ENCODE assay signal across 33 cellular contexts in the genomic region with DNA sequence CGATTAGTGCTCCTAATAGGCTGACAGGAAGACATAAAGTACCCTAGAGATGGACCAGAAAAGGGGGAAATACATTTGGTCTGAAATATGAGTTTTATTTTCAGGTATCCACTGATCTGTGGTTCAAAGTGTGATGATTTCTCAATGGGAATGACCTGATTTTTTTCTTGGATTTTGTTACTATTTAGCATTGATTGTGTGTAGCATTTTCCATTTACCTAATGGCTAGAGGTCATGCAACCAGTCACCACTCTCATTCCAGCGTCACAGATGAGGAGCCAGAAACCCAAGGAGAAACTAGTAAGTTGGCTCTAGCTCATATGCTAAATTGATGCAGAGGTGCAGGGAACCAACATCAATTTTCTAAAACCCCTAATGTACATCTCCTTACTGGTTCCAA.
A peak's percentile ranks its signal among the peaks of the same experiment; 100 is the strongest.
DNase-seq lines count a peak whose midpoint lies in the region; ATAC-seq, FAIRE-seq and TF ChIP-seq lines count a peak whose summit lies in the region.
"Had no signal": no experiment of that assay in that cellular context is flagged by ENCODE, and none has a peak within 500 bp of the region (broad histone marks: within the 10 kb centered on the region; RNA-seq: fewer than 3 reads in every experiment).

No MANE protein-coding gene starts in this region.

- H3K79me2 ChIP-seq in HepG2 (ENCODE audit: insufficient read depth, low read length): no peaks in the 10 kb centered on the region

- intact Hi-C loops in HepG2 (cut with micrococcal nuclease; ENCODE audit: unreplicated experiment): no loop called here
- intact Hi-C loops in right lobe of liver (cut with DNase I): no loop called here

- H3K27ac ChIP-seq in liver (ENCODE audit: low read depth in 1 of 2, low read length in 2 of 2) (peak overlapping the region in 1 of 2 donors; percentile 37), HepG2 (ENCODE audit: extremely low read length, insufficient read depth, low read length) (no peak overlapping the region), right lobe of liver (peak overlapping the region in 2 of 3 donors; percentile 27 to 51)
- H3K27ac ChIP-seq: 22Rv1; A549; BLaER1; BLaER1 treated with 17β-estradiol and CSF1 and Interleukin-3, amounts not matched to agents 10 nM and 100 nM; C4-2B had no signal

- no peak for TF ChIP-seq POLR2A in HepG2 (IDR thresholded peaks at IDR 0.05; ENCODE audit: insufficient read depth in 1 of 2, low read depth in 2 of 2, low read length in 2 of 2)
- no peak for TF ChIP-seq POLR2A in right lobe of liver (IDR thresholded peaks at IDR 0.05)

- no peaks in the 10 kb centered on the region for H4K20me1 ChIP-seq in HepG2 (ENCODE audit: insufficient read depth, low read length)
- H4K20me1 ChIP-seq: BLaER1; BLaER1 treated with 17β-estradiol and CSF1 and Interleukin-3, amounts not matched to agents 10 nM and 100 nM had no signal

- H3K27me3 ChIP-seq in liver (ENCODE audit: control insufficient read depth in 4 of 4, insufficient read depth in 4 of 4, low read length in 3 of 4) (no peaks in the 10 kb centered on the region), HepG2 (ENCODE audit: control insufficient read depth in 1 of 2, insufficient read depth in 2 of 2, low read length in 2 of 2) (no peaks in the 10 kb centered on the region), right lobe of liver (no peaks in the 10 kb centered on the region)
- H3K27me3 ChIP-seq: BE2C; BLaER1; BLaER1 treated with 17β-estradiol and CSF1 and Interleukin-3, amounts not matched to agents 10 nM and 100 nM had no signal

- DNase-seq in HepG2 (ENCODE audit: low spot score) (no peak), left lobe of liver (ENCODE audit: low spot score) (no peak), right lobe of liver (peak in 1 of 3 donors; percentile 45), AG20443 (ENCODE audit: low spot score) (no peak)
- DNase-seq in stimulated activated CD4-positive, alpha-beta T cell treated with anti-CD3 and anti-CD28 coated beads, Interleukin-2, amount 100 ng/mL, for 24 hours: no peak
- DNase-seq: 8988T; ACHN; AML-193; BE2C; C1 segment of cervical spinal cord; Caco-2; Calu3; CD4-positive, alpha-beta memory T cell; CD4-positive, alpha-beta T cell; CD4-positive, CD25-positive, alpha-beta regulatory T cell; CD8-positive, alpha-beta memory T cell; CD8-positive, alpha-beta T cell; COR-L47; DMS 273 treated with DMSO at 0.1 percent for 48 hours; DMS153; DMS53; DMS79; DMS79 treated with DMSO at 0.1 percent for 48 hours; DND-41; EL had no signal

- ATAC-seq in HepG2 (no peak), left lobe of liver (peak; percentile 74), right lobe of liver (peak; percentile 62 to 85 (median 67))
- ATAC-seq: A549; CD8-positive, alpha-beta T cell had no signal

- in situ Hi-C loops in HepG2 (cut with HindIII; ENCODE audit: extremely low pct_ligation_motif_present, low pct_unique_long_range_greater_than_20kb): no loop called here

- BruUV-seq in HepG2 (replicated peaks; lab: Mats Ljungman, UMichigan): no TSS peak

- no peak for TF ChIP-seq CTCF in liver (IDR thresholded peaks at IDR 0.05; ENCODE audit: low read depth, low read length, missing input control)
- no peak for TF ChIP-seq CTCF in HepG2 (CRISPR knock-in tag; IDR thresholded peaks at IDR 0.05)
- no peak for TF ChIP-seq CTCF in right lobe of liver (IDR thresholded peaks at IDR 0.05)

- CTCF ChIA-PET in HepG2 (lab: Yijun Ruan, JAX; ENCODE audit: low intra/inter-chr PET ratio, low total read pairs): no interaction called here

- TF ChIP-seq EP300 in HepG2 (IDR thresholded peaks at IDR 0.05; ENCODE audit: low read depth in 2 of 2, low read length in 2 of 2): no peak
- no peak for TF ChIP-seq EP300 in HepG2 (CRISPR knock-in tag; IDR thresholded peaks at IDR 0.05; ENCODE audit: borderline replicate concordance)

- no peak overlapping the region for H3K9ac ChIP-seq in liver (ENCODE audit: low read depth in 1 of 2, low read length in 2 of 2)
- H3K9ac ChIP-seq in HepG2 (ENCODE audit: insufficient read depth, low read depth, low read length): no peak overlapping the region
- H3K9ac ChIP-seq: BLaER1; BLaER1 treated with 17β-estradiol and CSF1 and Interleukin-3, amounts not matched to agents 10 nM and 100 nM had no signal

- H3K4me2 ChIP-seq in HepG2 (ENCODE audit: low read depth, low read length): no peak overlapping the region
- H3K4me2 ChIP-seq: A549; BLaER1; BLaER1 treated with 17β-estradiol and CSF1 and Interleukin-3, amounts not matched to agents 10 nM and 100 nM had no signal

- H2AFZ ChIP-seq in HepG2 (ENCODE audit: low read length): no peak overlapping the region

- TF ChIP-seq RAD21 in liver (IDR thresholded peaks at IDR 0.05): no peak
- TF ChIP-seq RAD21 in HepG2 (CRISPR knock-in tag; IDR thresholded peaks at IDR 0.05): no peak

- no peaks in the 10 kb centered on the region for H3K9me3 ChIP-seq in liver (ENCODE audit: control insufficient read depth in 4 of 4, low read length in 3 of 4)
- no peaks in the 10 kb centered on the region for H3K9me3 ChIP-seq in HepG2 (ENCODE audit: low read length)
- H3K9me3 ChIP-seq in right lobe of liver: no peaks in the 10 kb centered on the region
- H3K9me3 ChIP-seq: A549, BE2C, Caco-2 had no signal

- WGBS in liver: 39% methylated on average over 2 of the region's 2 CpGs
- 7% methylated on average over 2 of the region's 2 CpGs for WGBS in HepG2 (ENCODE audit: low lambda C conversion rate)
- 19% methylated on average over 2 of the region's 2 CpGs for WGBS in right lobe of liver (ENCODE audit: insufficient coverage, low coverage, low lambda C conversion rate, missing lambda C conversion rate)

- no peaks in the 10 kb centered on the region for H3K36me3 ChIP-seq in liver (ENCODE audit: control insufficient read depth in 4 of 4, insufficient read depth in 3 of 4, low read depth in 1 of 4, low read length in 3 of 4)
- no peaks in the 10 kb centered on the region for H3K36me3 ChIP-seq in HepG2 (replicated peaks in 1 of 2; ENCODE audit: control insufficient read depth in 1 of 2, insufficient read depth in 2 of 2, low read length in 2 of 2)
- H3K36me3 ChIP-seq in right lobe of liver: no peaks in the 10 kb centered on the region
- H3K36me3 ChIP-seq: BE2C; BLaER1; BLaER1 treated with 17β-estradiol and CSF1 and Interleukin-3, amounts not matched to agents 10 nM and 100 nM had no signal

- H3K4me1 ChIP-seq in liver (ENCODE audit: control insufficient read depth in 4 of 4, insufficient read depth in 4 of 4, low read length in 3 of 4) (peaks cover 2 to 13% (median 8%) of the 10 kb centered on the region in 4 donors), HepG2 (ENCODE audit: insufficient read depth, low read length) (no peaks in the 10 kb centered on the region), right lobe of liver (peaks cover 0 to 12% (median 3%) of the 10 kb centered on the region in 4 donors)
- H3K4me1 ChIP-seq: A549, BE2C, Caco-2 had no signal

- no peak overlapping the region for H3K4me3 ChIP-seq in liver (ENCODE audit: low read depth in 1 of 3, low read length in 3 of 3)
- no peak overlapping the region for H3K4me3 ChIP-seq in HepG2 (replicated peaks in 1 of 3; ENCODE audit: insufficient read depth in 1 of 3, low read depth in 2 of 3, low read length in 3 of 3)
- H3K4me3 ChIP-seq in right lobe of liver: no peak overlapping the region
- H3K4me3 ChIP-seq: A549; BLaER1; BLaER1 treated with 17β-estradiol and CSF1 and Interleukin-3, amounts not matched to agents 10 nM and 100 nM had no signal

- FAIRE-seq in HepG2 (lab: Jason Lieb, UNC): no peak
- FAIRE-seq: A204.1, A549, D721Med had no signal

- POLR2A ChIA-PET in HepG2 (lab: Yijun Ruan, JAX): no interaction called here

TF ChIP-seq in liver, 16 proteins besides CTCF, POLR2A, EP300 and RAD21 (continues in another document):
- TF ChIP-seq TAF1 (conservative IDR thresholded peaks at IDR 0.05) (no peak), HNF4A (conservative IDR thresholded peaks at IDR 0.05) (peak; percentile 73 to 81), FOXA2 (IDR thresholded peaks at IDR 0.05) (no peak), GABPA (IDR thresholded peaks at IDR 0.05 in 1 of 2, conservative IDR thresholded peaks at IDR 0.05 in 1 of 2) (no peak), YY1 (IDR thresholded peaks at IDR 0.05) (no peak)
- TF ChIP-seq, protein P1, sequence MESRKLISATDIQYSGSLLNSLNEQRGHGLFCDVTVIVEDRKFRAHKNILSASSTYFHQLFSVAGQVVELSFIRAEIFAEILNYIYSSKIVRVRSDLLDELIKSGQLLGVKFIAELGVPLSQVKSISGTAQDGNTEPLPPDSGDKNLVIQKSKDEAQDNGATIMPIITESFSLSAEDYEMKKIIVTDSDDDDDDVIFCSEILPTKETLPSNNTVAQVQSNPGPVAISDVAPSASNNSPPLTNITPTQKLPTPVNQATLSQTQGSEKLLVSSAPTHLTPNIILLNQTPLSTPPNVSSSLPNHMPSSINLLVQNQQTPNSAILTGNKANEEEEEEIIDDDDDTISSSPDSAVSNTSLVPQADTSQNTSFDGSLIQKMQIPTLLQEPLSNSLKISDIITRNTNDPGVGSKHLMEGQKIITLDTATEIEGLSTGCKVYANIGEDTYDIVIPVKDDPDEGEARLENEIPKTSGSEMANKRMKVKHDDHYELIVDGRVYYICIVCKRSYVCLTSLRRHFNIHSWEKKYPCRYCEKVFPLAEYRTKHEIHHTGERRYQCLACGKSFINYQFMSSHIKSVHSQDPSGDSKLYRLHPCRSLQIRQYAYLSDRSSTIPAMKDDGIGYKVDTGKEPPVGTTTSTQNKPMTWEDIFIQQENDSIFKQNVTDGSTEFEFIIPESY (IDR thresholded peaks at IDR 0.05): no peak

TF ChIP-seq in HepG2, 621 proteins besides CTCF, POLR2A, EP300 and RAD21 (continues in another document):
- TF ChIP-seq ZFP36L2 (CRISPR knock-in tag; IDR thresholded peaks at IDR 0.05) (no peak), ZNF879 (CRISPR knock-in tag; IDR thresholded peaks at IDR 0.05) (no peak), CAMTA2 (CRISPR knock-in tag; IDR thresholded peaks at IDR 0.05; ENCODE audit: borderline replicate concordance) (no peak), AGO1 (IDR thresholded peaks at IDR 0.05; ENCODE audit: low read depth, low read length, poor library complexity, severe bottlenecking) (no peak), ZNF264 (CRISPR knock-in tag; IDR thresholded peaks at IDR 0.05) (no peak), FOXA1 (IDR thresholded peaks at IDR 0.05) (no peak), FOXA1 (CRISPR knock-in tag; IDR thresholded peaks at IDR 0.05) (no peak), NCOR1 (IDR thresholded peaks at IDR 0.05; ENCODE audit: borderline replicate concordance, low read length) (no peak)
- TF ChIP-seq, protein P2, sequence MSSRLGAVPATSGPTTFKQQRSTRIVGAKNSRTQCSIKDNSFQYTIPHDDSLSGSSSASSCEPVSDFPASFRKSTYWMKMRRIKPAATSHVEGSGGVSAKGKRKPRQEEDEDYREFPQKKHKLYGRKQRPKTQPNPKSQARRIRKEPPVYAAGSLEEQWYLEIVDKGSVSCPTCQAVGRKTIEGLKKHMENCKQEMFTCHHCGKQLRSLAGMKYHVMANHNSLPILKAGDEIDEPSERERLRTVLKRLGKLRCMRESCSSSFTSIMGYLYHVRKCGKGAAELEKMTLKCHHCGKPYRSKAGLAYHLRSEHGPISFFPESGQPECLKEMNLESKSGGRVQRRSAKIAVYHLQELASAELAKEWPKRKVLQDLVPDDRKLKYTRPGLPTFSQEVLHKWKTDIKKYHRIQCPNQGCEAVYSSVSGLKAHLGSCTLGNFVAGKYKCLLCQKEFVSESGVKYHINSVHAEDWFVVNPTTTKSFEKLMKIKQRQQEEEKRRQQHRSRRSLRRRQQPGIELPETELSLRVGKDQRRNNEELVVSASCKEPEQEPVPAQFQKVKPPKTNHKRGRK (CRISPR knock-in tag; IDR thresholded peaks at IDR 0.05): no peak
